In the genomic region with DNA sequence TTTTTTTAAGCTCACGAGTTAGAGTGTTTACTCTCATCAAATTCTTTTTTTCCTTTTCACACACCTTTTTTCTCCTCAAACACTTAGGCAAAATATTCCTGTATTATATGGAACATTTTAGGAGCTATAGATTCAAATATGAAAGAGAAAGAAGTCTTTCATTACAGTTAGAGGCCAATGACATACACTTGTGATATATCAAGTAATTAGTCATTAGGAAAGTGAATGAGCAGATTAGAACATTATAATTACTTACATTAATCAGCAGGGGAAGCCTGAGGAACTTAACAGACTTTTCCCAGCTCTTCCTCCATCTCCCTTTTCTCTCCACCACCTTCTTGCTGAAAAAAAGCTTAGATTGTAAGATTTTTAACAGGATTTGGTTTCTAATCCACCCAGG, we compare ENCODE assay signal across 15 cellular contexts.
"Had no signal": no experiment of that assay in that cellular context is flagged by ENCODE, and none has a peak within 500 bp of the region (broad histone marks: within the 10 kb centered on the region; RNA-seq: fewer than 3 reads in every experiment).

No MANE protein-coding gene starts in this region.

- H3K9ac ChIP-seq: neural progenitor cell had no signal

- H3K4me3 Mint-ChIP-seq: activated CD4-positive, alpha-beta memory T cell treated with anti-CD3 and anti-CD28 coated beads for 36 hours; activated T-cell treated with anti-CD3 and anti-CD28 coated beads, Interleukin-2, amount 50 U/mL, for 4 hours; neural progenitor cell had no signal

- H3K27ac ChIP-seq: adrenal gland, heart right ventricle, left lung, neural progenitor cell, psoas muscle, SJSA1, skin epidermis, VCaP had no signal

- DNase-seq: activated CD4-positive, alpha-beta memory T cell treated with anti-CD3 and anti-CD28 coated beads for 36 hours; activated gamma-delta T cell; activated T-cell treated with anti-CD3 and anti-CD28 coated beads, Interleukin-2, amount 50 U/mL, for 4 hours; adrenal gland; effector CD4-positive, alpha-beta T cell; esophagus squamous epithelium; heart right ventricle; left lung; psoas muscle; right cardiac atrium; T-helper 2 cell had no signal

- H3K4me3 ChIP-seq: adrenal gland, esophagus squamous epithelium, heart right ventricle, left lung, neural progenitor cell, psoas muscle, SJSA1, skin epidermis had no signal

- H3K27ac Mint-ChIP-seq: activated CD4-positive, alpha-beta memory T cell treated with anti-CD3 and anti-CD28 coated beads for 36 hours; neural progenitor cell had no signal

- H3K27me3 Mint-ChIP-seq: activated CD4-positive, alpha-beta memory T cell treated with anti-CD3 and anti-CD28 coated beads for 36 hours had no signal

- H3K9me3 Mint-ChIP-seq: activated CD4-positive, alpha-beta memory T cell treated with anti-CD3 and anti-CD28 coated beads for 36 hours; activated T-cell treated with anti-CD3 and anti-CD28 coated beads, Interleukin-2, amount 50 U/mL, for 4 hours; neural progenitor cell had no signal

- H3K4me1 Mint-ChIP-seq: neural progenitor cell had no signal

- H3K4me1 ChIP-seq: neural progenitor cell, SJSA1 had no signal

- H3K9me3 ChIP-seq: adrenal gland, esophagus squamous epithelium, heart right ventricle, left lung, psoas muscle, SJSA1 had no signal

- H2AFZ ChIP-seq: neural progenitor cell had no signal

- ATAC-seq: heart right ventricle, left lung, psoas muscle, right cardiac atrium had no signal

- H3K4me2 ChIP-seq: neural progenitor cell had no signal

- H3K27me3 ChIP-seq: adrenal gland, esophagus squamous epithelium, heart right ventricle, left lung, neural progenitor cell, SJSA1 had no signal
